11 cellular contexts compared by ENCODE assay signal in the genomic region with DNA sequence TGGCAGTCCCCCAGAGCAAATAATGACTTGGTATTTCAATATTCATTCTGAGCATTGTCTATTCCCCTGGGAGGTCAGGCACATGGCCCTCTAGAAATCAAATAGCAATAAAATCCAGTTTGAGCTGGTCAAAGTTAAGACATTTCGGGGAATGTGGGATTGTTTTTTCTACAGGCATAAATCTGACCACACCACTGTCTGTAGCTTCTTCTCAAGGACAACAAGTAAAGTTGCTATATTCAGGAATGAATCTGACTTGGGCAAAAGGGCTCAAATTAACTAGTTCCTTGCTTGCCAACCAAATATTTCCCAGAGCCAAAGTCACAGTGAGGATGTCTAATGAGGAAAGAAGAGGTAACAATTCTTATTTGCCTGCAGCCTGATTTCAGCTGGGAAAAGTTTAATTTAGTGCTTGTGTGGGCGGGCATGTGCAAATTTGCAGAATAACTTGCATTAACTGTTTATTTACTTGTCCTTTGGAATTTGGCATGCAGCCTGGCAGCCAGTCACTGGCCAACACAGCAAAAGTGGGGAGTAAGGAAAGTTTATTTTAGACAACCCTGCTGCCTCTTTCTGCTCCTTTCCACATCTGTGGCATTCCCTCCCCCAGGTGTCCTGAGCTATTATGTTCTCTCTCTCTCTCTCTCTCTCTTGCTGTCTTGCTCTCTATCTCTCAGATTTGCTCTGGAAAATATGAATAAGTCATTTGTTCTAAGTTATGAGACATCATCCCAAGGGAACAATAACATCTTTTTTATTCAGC. TPM values are rescaled to one million over a fixed set of nuclear protein-coding genes. Genes with fewer than 3 reads are reported as not detected.
DNase-seq lines count a peak whose midpoint lies in the region; ATAC-seq and TF ChIP-seq lines count a peak whose summit lies in the region.
"Had no signal": no experiment of that assay in that cellular context is flagged by ENCODE, and none has a peak within 500 bp of the region (broad histone marks: within the 10 kb centered on the region; RNA-seq: fewer than 3 reads in every experiment).

No MANE protein-coding gene starts in this region.

- DNase-seq in EH (ENCODE audit: low read depth) (peak; percentile 87), NCI-H526 treated with DMSO at 0.1 percent for 48 hours (lab: John Stamatoyannopoulos, UW) (peak; percentile 65), fibroblast of the aortic adventitia (ENCODE audit: low read depth) (peak; percentile 74), smooth muscle cell (lab: John Stamatoyannopoulos, UW; ENCODE audit: unreplicated experiment) (no peak), left ventricle myocardium inferior (no peak), mesothelial cell of epicardium (ENCODE audit: low spot score in 2 of 2, unreplicated experiment in 2 of 2) (no peak)
- DNase-seq: activated CD4-positive, alpha-beta T cell treated with anti-CD3 and anti-CD28 coated beads, Interleukin-2, amount 50 U/mL, for 1 hour; activated naive CD8-positive, alpha-beta T cell treated with anti-CD3 and anti-CD28 coated beads, Interleukin-2, amount 50 U/mL, for 24 hours; heart left ventricle had no signal

- H3K9ac ChIP-seq in smooth muscle cell (ENCODE audit: low read depth), result no peak overlapping the region

- H3K4me3 ChIP-seq in fibroblast of the aortic adventitia (ENCODE audit: low read depth, low read length) (no peak overlapping the region), smooth muscle cell (no peak overlapping the region), left ventricle myocardium inferior (no peak overlapping the region)
- H3K4me3 ChIP-seq: heart left ventricle had no signal

- no peaks in the 10 kb centered on the region for H3K36me3 ChIP-seq in smooth muscle cell (ENCODE audit: low read depth)
- H3K36me3 ChIP-seq in left ventricle myocardium inferior, result no peaks in the 10 kb centered on the region
- H3K36me3 ChIP-seq: heart left ventricle had no signal

- no peak overlapping the region for H2AFZ ChIP-seq in smooth muscle cell (ENCODE audit: low read depth)

- H3K36me3 Mint-ChIP-seq in mesothelial cell of epicardium, result no peaks in the 10 kb centered on the region

- ATAC-seq in GM19452 (IDR thresholded peaks at IDR 0.05; ENCODE audit: unreplicated experiment) (no peak), GM18502 (IDR thresholded peaks at IDR 0.05; ENCODE audit: poor library complexity, unreplicated experiment) (no peak)
- ATAC-seq: activated naive CD8-positive, alpha-beta T cell treated with anti-CD3 and anti-CD28 coated beads, Interleukin-2, amount 50 U/mL, for 24 hours had no signal

- H3K27ac Mint-ChIP-seq in mesothelial cell of epicardium, result no peak overlapping the region
- H3K27ac Mint-ChIP-seq: activated naive CD8-positive, alpha-beta T cell treated with anti-CD3 and anti-CD28 coated beads, Interleukin-2, amount 50 U/mL, for 24 hours had no signal

- WGBS in smooth muscle cell (ENCODE audit: low lambda C conversion rate), result 53% methylated on average over 2 of the region's 2 CpGs

- H4K20me1 ChIP-seq in smooth muscle cell (ENCODE audit: low read depth), result no peaks in the 10 kb centered on the region

- no peak for TF ChIP-seq CTCF in fibroblast of the aortic adventitia (IDR thresholded peaks at IDR 0.05; ENCODE audit: insufficient read depth, low read length)
- TF ChIP-seq CTCF in smooth muscle cell (IDR thresholded peaks at IDR 0.05; ENCODE audit: borderline replicate concordance, insufficient read depth, poor library complexity, severe bottlenecking), result no peak
- no peak for TF ChIP-seq CTCF in left ventricle myocardium inferior (IDR thresholded peaks at IDR 0.05; ENCODE audit: borderline replicate concordance)
- no peak for TF ChIP-seq CTCF in mesothelial cell of epicardium (IDR thresholded peaks at IDR 0.05; ENCODE audit: unreplicated experiment)

- peaks cover 17% of the 10 kb centered on the region for H3K4me1 Mint-ChIP-seq in mesothelial cell of epicardium
- H3K4me1 Mint-ChIP-seq: activated naive CD8-positive, alpha-beta T cell treated with anti-CD3 and anti-CD28 coated beads, Interleukin-2, amount 50 U/mL, for 24 hours had no signal

- H3K79me2 ChIP-seq in smooth muscle cell (ENCODE audit: low read depth), result no peaks in the 10 kb centered on the region

- H3K27me3 Mint-ChIP-seq in mesothelial cell of epicardium (ENCODE audit: low read depth), result peaks cover 2% of the 10 kb centered on the region

- no peak overlapping the region for H3K4me3 Mint-ChIP-seq in mesothelial cell of epicardium
- H3K4me3 Mint-ChIP-seq: activated naive CD8-positive, alpha-beta T cell treated with anti-CD3 and anti-CD28 coated beads, Interleukin-2, amount 50 U/mL, for 24 hours had no signal

- no peaks in the 10 kb centered on the region for H3K9me3 Mint-ChIP-seq in mesothelial cell of epicardium
- H3K9me3 Mint-ChIP-seq: activated naive CD8-positive, alpha-beta T cell treated with anti-CD3 and anti-CD28 coated beads, Interleukin-2, amount 50 U/mL, for 24 hours had no signal

- H3K9me3 ChIP-seq in smooth muscle cell (replicated peaks; ENCODE audit: low read depth), result no peaks in the 10 kb centered on the region
- no peaks in the 10 kb centered on the region for H3K9me3 ChIP-seq in left ventricle myocardium inferior (replicated peaks)
- H3K9me3 ChIP-seq: heart left ventricle had no signal

- H3K4me1 ChIP-seq in smooth muscle cell (ENCODE audit: low read depth) (no peaks in the 10 kb centered on the region), left ventricle myocardium inferior (peaks cover 13% of the 10 kb centered on the region)

- peak overlapping the region; percentile 27 for H3K4me2 ChIP-seq in smooth muscle cell

- no peak overlapping the region for H3K27ac ChIP-seq in smooth muscle cell (ENCODE audit: low read depth)
- no peak overlapping the region for H3K27ac ChIP-seq in left ventricle myocardium inferior (replicated peaks)
- H3K27ac ChIP-seq: heart left ventricle had no signal

- H3K27me3 ChIP-seq in smooth muscle cell (ENCODE audit: low read depth) (no peaks in the 10 kb centered on the region), left ventricle myocardium inferior (ENCODE audit: low read depth) (peaks cover 6% of the 10 kb centered on the region)
- H3K27me3 ChIP-seq: heart left ventricle had no signal

- intact Hi-C loops in left ventricle myocardium inferior (cut with micrococcal nuclease), result no loop called here

- no peaks in the 10 kb centered on the region for H3F3A ChIP-seq in smooth muscle cell (ENCODE audit: low read depth)

RNA-seq across cellular contexts. Expression of gene ARHGAP20, which starts 51.2 kb away (rescaled TPM):
- total RNA-seq in fibroblast of the aortic adventitia (ENCODE audit: low replicate concordance) (17.5 and 20.0 TPM in 2 replicates), smooth muscle cell (1.1 and 1.6 TPM in 2 replicates), left ventricle myocardium inferior (0.16 TPM), mesothelial cell of epicardium (8.4 to 9.0 TPM (median 8.9 TPM) in 3 replicates)
- polyA plus RNA-seq in smooth muscle cell, result 0.33 and 1.1 TPM in 2 replicates

Comparison
In these comparisons a context has a peak if more than half of its experiments do, and no peak if none do; other contexts are left out.
1. DNase-seq: peak in EH (single experiment), NCI-H526 treated with DMSO at 0.1 percent for 48 hours (single experiment) and fibroblast of the aortic adventitia (single experiment); none in smooth muscle cell (single experiment), left ventricle myocardium inferior (single experiment) and mesothelial cell of epicardium (0 of 2).